ENCODE assay signal across 13 cellular contexts in the genomic region with DNA sequence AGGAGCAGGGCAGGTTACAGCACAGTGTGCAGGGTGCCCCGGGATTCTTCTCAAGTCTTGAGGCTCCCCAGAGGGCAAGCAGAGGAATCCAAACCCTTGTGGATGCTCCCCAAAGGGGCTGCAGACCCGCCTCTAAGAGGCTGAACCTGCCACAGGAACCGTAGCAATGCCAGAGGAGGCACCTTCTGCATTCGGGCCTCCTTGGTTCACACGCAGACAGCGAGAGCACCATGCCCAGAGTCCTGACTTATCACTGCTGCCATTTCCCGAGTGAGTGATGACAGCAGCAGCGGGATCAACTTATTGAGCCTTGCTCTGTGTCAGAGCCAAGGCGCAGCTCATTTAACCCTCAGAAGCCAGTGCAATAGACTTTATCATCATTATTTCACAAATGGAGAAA.
"Had no signal": no experiment of that assay in that cellular context is flagged by ENCODE, and none has a peak within 500 bp of the region (broad histone marks: within the 10 kb centered on the region; RNA-seq: fewer than 3 reads in every experiment).

No MANE protein-coding gene starts in this region.

- ATAC-seq: activated CD4-positive, CD25-positive, alpha-beta regulatory T cell treated with anti-CD3 and anti-CD28 coated beads, Interleukin-2, amount 50 U/mL, for 24 hours; activated T-helper 17 cell treated with anti-CD3 and anti-CD28 coated beads, Interleukin-2, amount 50 U/mL, for 72 hours had no signal

- H3K36me3 ChIP-seq: cardiac muscle cell had no signal

- DNase-seq: activated CD4-positive, alpha-beta T cell treated with anti-CD3 and anti-CD28 coated beads, Interleukin-2, amount 50 U/mL, for 4 hours; activated naive CD4-positive, alpha-beta T cell treated with Interleukin-2 at 50 U/mL for 16 hours; activated T-cell treated with anti-CD3 and anti-CD28 coated beads for 4 hours; immature natural killer cell; naive thymus-derived CD4-positive, alpha-beta T cell; retina; small intestine had no signal

- H3K9me3 ChIP-seq: mucosa of descending colon, testis had no signal

- H3K4me3 ChIP-seq: cardiac muscle cell, mucosa of descending colon, SK-N-MC, testis had no signal

- H3K27ac ChIP-seq: SK-N-MC, testis had no signal

- H3K27me3 ChIP-seq: cardiac muscle cell, testis had no signal
